8 cellular contexts compared by ENCODE assay signal in genomic region chr1:32247983-32248889, GRCh38. TPM values are rescaled to one million over a fixed set of nuclear protein-coding genes. Genes with fewer than 3 reads are reported as not detected.
DNase-seq lines count a peak whose midpoint lies in the region; ATAC-seq and TF ChIP-seq lines count a peak whose summit lies in the region.

No MANE protein-coding gene starts in this region.

- TF ChIP-seq CTCF in endothelial cell (IDR thresholded peaks at IDR 0.05; ENCODE audit: unreplicated experiment): peak; percentile 90

- H3K27me3 Mint-ChIP-seq in activated CD4-positive, alpha-beta memory T cell treated with anti-CD3 and anti-CD28 coated beads, Interleukin-2, amount 10 ng/mL, durations not matched to agents 7 days and 5 days: no peaks in the 10 kb centered on the region
- H3K27me3 Mint-ChIP-seq in endothelial cell (ENCODE audit: unreplicated experiment): peaks cover 18% of the 10 kb centered on the region
- no peaks in the 10 kb centered on the region for H3K27me3 Mint-ChIP-seq in stimulated activated memory B cell treated with anti-CD40 and anti-IgM and Interleukin-4, amounts not matched to agents 10 μg/mL and 1 μg/mL and 100 μg/mL, for 72 hours

- CTCF ChIA-PET in HEK293T (lab: Yijun Ruan, JAX): interaction anchor here (0.6 to 1.1 kb wide), 9 partner anchors 9 to 516 kb away, joined by 3 to 6 read pairs (median 4); partner anchors contain the start of gene DCDC2B
- CTCF ChIA-PET in activated CD4-positive, alpha-beta memory T cell treated with anti-CD3 and anti-CD28 coated beads, Interleukin-2, amount 10 ng/mL, durations not matched to agents 7 days and 5 days (lab: Charles Lee): interaction anchor here (0.6 to 8.4 kb wide), 35 partner anchors 8 to 497 kb away, joined by 3 to 73 read pairs (median 4); partner anchors contain the start of genes BSDC1, CCDC28B, EIF3I and HDAC1

- DNase-seq in CD1c-positive myeloid dendritic cell (ENCODE audit: extremely low spot score): peak; percentile 77
- DNase-seq in HEK293T (ENCODE audit: extremely low spot score): peak; percentile 99
- DNase-seq in NCI-H510A treated with DMSO at 0.1 percent for 48 hours (lab: John Stamatoyannopoulos, UW): peak; percentile 75
- peak; percentile 83 for DNase-seq in activated CD4-positive, alpha-beta memory T cell treated with anti-CD3 and anti-CD28 coated beads, Interleukin-2, amount 10 ng/mL, durations not matched to agents 7 days and 5 days
- peak; percentile 87 for DNase-seq in endothelial cell (ENCODE audit: low spot score)
- DNase-seq in mucosa of gallbladder (ENCODE audit: low spot score): peak; percentile 82

- ATAC-seq in stimulated activated memory B cell treated with anti-CD40 and anti-IgM and Interleukin-4, amounts not matched to agents 10 μg/mL and 1 μg/mL and 100 μg/mL, for 72 hours: peak; percentile 28
- no peak for ATAC-seq in HG03439 (IDR thresholded peaks at IDR 0.05; ENCODE audit: unreplicated experiment)

- peak overlapping the region; percentile 63 for H3K4me3 Mint-ChIP-seq in activated CD4-positive, alpha-beta memory T cell treated with anti-CD3 and anti-CD28 coated beads, Interleukin-2, amount 10 ng/mL, durations not matched to agents 7 days and 5 days
- peak overlapping the region; percentile 51 for H3K4me3 Mint-ChIP-seq in endothelial cell (ENCODE audit: unreplicated experiment)
- peak overlapping the region; percentile 45 for H3K4me3 Mint-ChIP-seq in stimulated activated memory B cell treated with anti-CD40 and anti-IgM and Interleukin-4, amounts not matched to agents 10 μg/mL and 1 μg/mL and 100 μg/mL, for 72 hours

- no peaks in the 10 kb centered on the region for H3K9me3 Mint-ChIP-seq in activated CD4-positive, alpha-beta memory T cell treated with anti-CD3 and anti-CD28 coated beads, Interleukin-2, amount 10 ng/mL, durations not matched to agents 7 days and 5 days
- no peaks in the 10 kb centered on the region for H3K9me3 Mint-ChIP-seq in endothelial cell (ENCODE audit: unreplicated experiment)
- no peaks in the 10 kb centered on the region for H3K9me3 Mint-ChIP-seq in stimulated activated memory B cell treated with anti-CD40 and anti-IgM and Interleukin-4, amounts not matched to agents 10 μg/mL and 1 μg/mL and 100 μg/mL, for 72 hours

- peak overlapping the region; percentile 99 for H3K27ac Mint-ChIP-seq in activated CD4-positive, alpha-beta memory T cell treated with anti-CD3 and anti-CD28 coated beads, Interleukin-2, amount 10 ng/mL, durations not matched to agents 7 days and 5 days
- H3K27ac Mint-ChIP-seq in endothelial cell (ENCODE audit: unreplicated experiment): peak overlapping the region; percentile 83
- peak overlapping the region; percentile 94 for H3K27ac Mint-ChIP-seq in stimulated activated memory B cell treated with anti-CD40 and anti-IgM and Interleukin-4, amounts not matched to agents 10 μg/mL and 1 μg/mL and 100 μg/mL, for 72 hours

- peaks cover 25% of the 10 kb centered on the region for H3K36me3 Mint-ChIP-seq in activated CD4-positive, alpha-beta memory T cell treated with anti-CD3 and anti-CD28 coated beads, Interleukin-2, amount 10 ng/mL, durations not matched to agents 7 days and 5 days (ENCODE audit: low read depth)
- H3K36me3 Mint-ChIP-seq in endothelial cell (ENCODE audit: low read depth, unreplicated experiment): peaks cover 5% of the 10 kb centered on the region
- H3K36me3 Mint-ChIP-seq in stimulated activated memory B cell treated with anti-CD40 and anti-IgM and Interleukin-4, amounts not matched to agents 10 μg/mL and 1 μg/mL and 100 μg/mL, for 72 hours: no peaks in the 10 kb centered on the region

- POLR2A ChIA-PET in HEK293T (lab: Yijun Ruan, JAX): interaction anchor here (0.7 to 1.4 kb wide), 3 partner anchors 9 to 88 kb away, joined by 3 to 8 read pairs (median 7); partner anchors contain the start of genes HDAC1 and MARCKSL1
- POLR2A ChIA-PET in activated CD4-positive, alpha-beta memory T cell treated with anti-CD3 and anti-CD28 coated beads, Interleukin-2, amount 10 ng/mL, durations not matched to agents 7 days and 5 days (lab: Charles Lee): interaction anchor here (0.6 to 11.5 kb wide), 22 partner anchors 8 to 175 kb away, joined by 3 to 156 read pairs (median 6); partner anchors contain the start of genes BSDC1, HDAC1, IQCC and MARCKSL1

- peaks cover 48% of the 10 kb centered on the region for H3K4me1 Mint-ChIP-seq in activated CD4-positive, alpha-beta memory T cell treated with anti-CD3 and anti-CD28 coated beads, Interleukin-2, amount 10 ng/mL, durations not matched to agents 7 days and 5 days
- H3K4me1 Mint-ChIP-seq in endothelial cell (ENCODE audit: unreplicated experiment): peaks cover 48% of the 10 kb centered on the region
- H3K4me1 Mint-ChIP-seq in stimulated activated memory B cell treated with anti-CD40 and anti-IgM and Interleukin-4, amounts not matched to agents 10 μg/mL and 1 μg/mL and 100 μg/mL, for 72 hours: peaks cover 73% of the 10 kb centered on the region

TF ChIP-seq in HEK293T, 16 proteins besides CTCF, POLR2A, EP300 and RAD21:
- no peak for TF ChIP-seq ZNF384 (IDR thresholded peaks at IDR 0.05)

RNA-seq across cellular contexts. Expression of gene FAM167B, which starts 1.2 kb away (rescaled TPM):
- 1 to 10 TPM in 1 of 2 experiments, under 1 TPM in 1; 0.78 to 1.1 TPM for total RNA-seq in activated CD4-positive, alpha-beta memory T cell treated with anti-CD3 and anti-CD28 coated beads, Interleukin-2, amount 10 ng/mL, durations not matched to agents 7 days and 5 days
- total RNA-seq in endothelial cell (ENCODE audit: unreplicated experiment) (1.4 TPM), mucosa of gallbladder (7.6 TPM)

RNA-seq across cellular contexts. Expression of gene LCK, which starts 2.8 kb away (rescaled TPM):
- total RNA-seq in activated CD4-positive, alpha-beta memory T cell treated with anti-CD3 and anti-CD28 coated beads, Interleukin-2, amount 10 ng/mL, durations not matched to agents 7 days and 5 days: 100 to 1,000 TPM; 469 to 474 TPM
- total RNA-seq in endothelial cell (ENCODE audit: unreplicated experiment) (1.1 TPM), mucosa of gallbladder (11.5 TPM)

RNA-seq across cellular contexts. Expression of gene EIF3I, which starts 26.0 kb away (rescaled TPM):
- 100 to 1,000 TPM; 161 to 172 TPM for total RNA-seq in activated CD4-positive, alpha-beta memory T cell treated with anti-CD3 and anti-CD28 coated beads, Interleukin-2, amount 10 ng/mL, durations not matched to agents 7 days and 5 days
- 174 TPM for total RNA-seq in endothelial cell (ENCODE audit: unreplicated experiment)
- 132 TPM for total RNA-seq in mucosa of gallbladder

RNA-seq across cellular contexts. Expression of gene TMEM234, which starts 26.1 kb away (rescaled TPM):
- total RNA-seq in activated CD4-positive, alpha-beta memory T cell treated with anti-CD3 and anti-CD28 coated beads, Interleukin-2, amount 10 ng/mL, durations not matched to agents 7 days and 5 days: 10 to 100 TPM; 15.3 to 16.4 TPM
- total RNA-seq in endothelial cell (ENCODE audit: unreplicated experiment) (23.2 TPM), mucosa of gallbladder (35.1 TPM)

RNA-seq across cellular contexts. Expression of gene DCDC2B, which starts 39.3 kb away (rescaled TPM):
- under 1 TPM in 1 of 2 experiments, not detected in 1; 0.13 TPM for total RNA-seq in activated CD4-positive, alpha-beta memory T cell treated with anti-CD3 and anti-CD28 coated beads, Interleukin-2, amount 10 ng/mL, durations not matched to agents 7 days and 5 days
- not detected for total RNA-seq in endothelial cell (ENCODE audit: unreplicated experiment)
- total RNA-seq in mucosa of gallbladder: not detected

Comparison
In these comparisons a context has a peak if more than half of its experiments do, and no peak if none do; other contexts are left out.
1. RNA of gene LCK, which starts 2.8 kb away (total RNA-seq): 469 to 474 TPM in activated CD4-positive, alpha-beta memory T cell treated with anti-CD3 and anti-CD28 coated beads, Interleukin-2, amount 10 ng/mL, durations not matched to agents 7 days and 5 days; 11.5 TPM in mucosa of gallbladder (single experiment) and 1.1 TPM in endothelial cell (single experiment); every median in the first group is over 10 times any median in the second.
2. Peak in every context shown above with its lines, with median percentiles within 50 percentile points of each other: DNase-seq, H3K27ac Mint-ChIP-seq and H3K4me3 Mint-ChIP-seq.